Comparison of ENCODE assay signal across 25 cellular contexts in the genomic region with DNA sequence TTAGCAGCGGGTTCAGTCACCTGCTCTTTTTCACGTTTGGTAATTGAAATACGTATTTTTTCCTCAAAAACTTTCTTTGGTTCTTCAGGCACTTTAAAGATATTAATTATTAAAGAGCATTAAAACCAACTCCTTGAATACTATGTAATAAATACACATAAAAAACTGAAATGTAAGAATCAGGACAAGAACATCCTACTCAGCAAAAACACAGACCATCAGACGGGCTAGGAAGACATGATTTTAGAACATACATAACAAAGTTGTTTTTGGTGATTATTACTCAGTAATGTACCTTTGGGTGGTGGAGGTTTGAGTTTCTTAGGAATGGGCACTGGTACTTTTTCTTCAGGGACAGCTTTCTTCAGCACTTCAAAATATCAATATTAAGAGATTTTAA.
DNase-seq lines count a peak whose midpoint lies in the region; ATAC-seq, FAIRE-seq and TF ChIP-seq lines count a peak whose summit lies in the region.
"Had no signal": no experiment of that assay in that cellular context is flagged by ENCODE, and none has a peak within 500 bp of the region (broad histone marks: within the 10 kb centered on the region; RNA-seq: fewer than 3 reads in every experiment).

No MANE protein-coding gene starts in this region.

- CTCF ChIA-PET in A549 (lab: Yijun Ruan, JAX) (no interaction called here), K562 (lab: Yijun Ruan, JAX; ENCODE audit: low intra/inter-chr PET ratio) (no interaction called here)

- POLR2A ChIA-PET in A549 (lab: Yijun Ruan, JAX) = no interaction called here
- POLR2A ChIA-PET in K562 (lab: Yijun Ruan, JAX) = no interaction called here

- no peak overlapping the region for H2AFZ ChIP-seq in K562 (ENCODE audit: low read depth, low read length)

- H3K27me3 ChIP-seq in cardiac muscle cell = no peaks in the 10 kb centered on the region
- H3K27me3 ChIP-seq in heart left ventricle = no peaks in the 10 kb centered on the region
- no peaks in the 10 kb centered on the region for H3K27me3 ChIP-seq in K562 (ENCODE audit: control insufficient read depth in 2 of 2, insufficient read depth in 2 of 2, low read length in 2 of 2)
- H3K27me3 ChIP-seq in esophagus muscularis mucosa = no peaks in the 10 kb centered on the region
- H3K27me3 ChIP-seq: BE2C, BLaER1 had no signal

- H3K4me3 ChIP-seq in cardiac muscle cell (no peak overlapping the region), heart left ventricle (no peak overlapping the region), A549 (no peak overlapping the region), K562 (no peak overlapping the region), esophagus muscularis mucosa (no peak overlapping the region)
- H3K4me3 ChIP-seq: BLaER1, GM12878 had no signal

- H3K27ac ChIP-seq in cardiac muscle cell (peak overlapping the region; percentile 75), heart left ventricle (no peak overlapping the region), A549 (no peak overlapping the region), K562 (ENCODE audit: extremely low read depth, low read depth, low read length) (no peak overlapping the region), esophagus muscularis mucosa (replicated peaks in 1 of 4) (no peak overlapping the region)
- H3K27ac ChIP-seq: 22Rv1, BLaER1 had no signal

- DNase-seq in cardiac muscle cell (ENCODE audit: low read depth in 1 of 2, low spot score in 1 of 2) (no peak), heart left ventricle (no peak), A549 (ENCODE audit: low read depth in 1 of 2, low spot score in 1 of 2) (no peak), K562 (ENCODE audit: extremely low read depth in 1 of 4, low spot score in 3 of 4) (no peak), esophagus muscularis mucosa (ENCODE audit: extremely low spot score) (no peak), medulla oblongata (ENCODE audit: extremely low spot score) (no peak)
- DNase-seq: ACHN; BE2C; C1 segment of cervical spinal cord; CD4-positive, alpha-beta memory T cell; CD4-positive, CD25-positive, alpha-beta regulatory T cell; CD8-positive, alpha-beta memory T cell; COR-L47; DMS 273 treated with DMSO at 0.1 percent for 48 hours; DMS153; DMS53; DMS79; DND-41; EL; GDM1 had no signal

- H3K9me1 ChIP-seq in K562 (ENCODE audit: control insufficient read depth, insufficient read depth, low read length) = no peaks in the 10 kb centered on the region

- no peak overlapping the region for H3K9ac ChIP-seq in K562 (ENCODE audit: insufficient read depth in 1 of 2, low read depth in 2 of 2, low read length in 2 of 2)
- H3K9ac ChIP-seq: BLaER1 had no signal

- intact Hi-C loops in heart left ventricle (cut with DNase I) = no loop called here
- intact Hi-C loops in K562 (cut with micrococcal nuclease) = no loop called here
- intact Hi-C loops in esophagus muscularis mucosa (cut with DNase I) = no loop called here

- H3K9me3 ChIP-seq in cardiac muscle cell (ENCODE audit: low read depth) (no peaks in the 10 kb centered on the region), heart left ventricle (no peaks in the 10 kb centered on the region), A549 (no peaks in the 10 kb centered on the region), K562 (replicated peaks; ENCODE audit: control insufficient read depth, insufficient read depth, low read depth, low read length) (no peaks in the 10 kb centered on the region), esophagus muscularis mucosa (no peaks in the 10 kb centered on the region)
- H3K9me3 ChIP-seq: BE2C, BLaER1 had no signal

- H3K36me3 ChIP-seq in cardiac muscle cell = peaks cover 98% of the 10 kb centered on the region
- peaks cover 0 to 99% (median 87%) of the 10 kb centered on the region in 9 donors for H3K36me3 ChIP-seq in heart left ventricle
- H3K36me3 ChIP-seq in K562 (ENCODE audit: control insufficient read depth, insufficient read depth, low read length) = no peaks in the 10 kb centered on the region
- peaks cover 0 to 96% (median 0%) of the 10 kb centered on the region in 4 donors for H3K36me3 ChIP-seq in esophagus muscularis mucosa
- H3K36me3 ChIP-seq: BE2C, BLaER1 had no signal

- no peak for TF ChIP-seq POLR2A in heart left ventricle (IDR thresholded peaks at IDR 0.05)
- TF ChIP-seq POLR2A in A549 (IDR thresholded peaks at IDR 0.05; ENCODE audit: low read length) = no peak
- no peak for TF ChIP-seq POLR2A in K562 (conservative IDR thresholded peaks at IDR 0.05)
- no peak for TF ChIP-seq POLR2A in esophagus muscularis mucosa (IDR thresholded peaks at IDR 0.05; ENCODE audit: low read depth)

- no peaks in the 10 kb centered on the region for H3K4me1 ChIP-seq in cardiac muscle cell (ENCODE audit: low read depth)
- no peaks in the 10 kb centered on the region for H3K4me1 ChIP-seq in heart left ventricle
- H3K4me1 ChIP-seq in A549 = no peaks in the 10 kb centered on the region
- no peaks in the 10 kb centered on the region for H3K4me1 ChIP-seq in K562 (replicated peaks in 1 of 2; ENCODE audit: control insufficient read depth in 2 of 2, insufficient read depth in 2 of 2, low read length in 2 of 2)
- no peaks in the 10 kb centered on the region for H3K4me1 ChIP-seq in esophagus muscularis mucosa
- H3K4me1 ChIP-seq: BE2C, BLaER1 had no signal

- TF ChIP-seq CTCF in cardiac muscle cell (IDR thresholded peaks at IDR 0.05; ENCODE audit: low read depth, low read length) (no peak), heart left ventricle (IDR thresholded peaks at IDR 0.05) (no peak), A549 (IDR thresholded peaks at IDR 0.05) (no peak), K562 (IDR thresholded peaks at IDR 0.05 in 2 of 3, conservative IDR thresholded peaks at IDR 0.05 in 1 of 3; ENCODE audit: insufficient read depth in 2 of 3, low read depth in 1 of 3, low read length in 3 of 3) (no peak), esophagus muscularis mucosa (IDR thresholded peaks at IDR 0.05) (no peak)

- no peak overlapping the region for H3K4me2 ChIP-seq in A549
- no peak overlapping the region for H3K4me2 ChIP-seq in K562 (ENCODE audit: insufficient read depth, low read length)
- H3K4me2 ChIP-seq: BLaER1 had no signal

- in situ Hi-C loops in K562 (cut with MboI) = no loop called here

- BruUV-seq in K562 (replicated peaks; lab: Mats Ljungman, UMichigan) = no TSS peak

- no peak for ATAC-seq in heart left ventricle
- no peak for ATAC-seq in A549
- no peak for ATAC-seq in K562
- ATAC-seq: GM12878 had no signal

- TF ChIP-seq EP300 in A549 (IDR thresholded peaks at IDR 0.05) = no peak
- TF ChIP-seq EP300 in K562 (IDR thresholded peaks at IDR 0.05; ENCODE audit: low read length) = no peak
- TF ChIP-seq EP300 in esophagus muscularis mucosa (IDR thresholded peaks at IDR 0.05) = no peak

- no peaks in the 10 kb centered on the region for H4K20me1 ChIP-seq in K562 (replicated peaks; ENCODE audit: control insufficient read depth, insufficient read depth, low read length)
- H4K20me1 ChIP-seq: BLaER1 had no signal

- FAIRE-seq in A549 (lab: Jason Lieb, UNC) (no peak), K562 (lab: Jason Lieb, UNC) (no peak)
- FAIRE-seq: GM12878, GM12892, GM18507 had no signal

- TF ChIP-seq RAD21 in A549 (conservative IDR thresholded peaks at IDR 0.05 in 1 of 2, IDR thresholded peaks at IDR 0.05 in 1 of 2) (no peak), K562 (CRISPR knock-in tag; conservative IDR thresholded peaks at IDR 0.05 in 1 of 2, IDR thresholded peaks at IDR 0.05 in 1 of 2) (no peak)

- no peaks in the 10 kb centered on the region for H3K79me2 ChIP-seq in K562 (ENCODE audit: control insufficient read depth, insufficient read depth, low read length)

- WGBS in heart left ventricle, 4 donors = 48 to 73% (median 65%) methylated on average over 4 of the region's 4 CpGs
- 6% methylated on average over 4 of the region's 4 CpGs for WGBS in A549 (ENCODE audit: missing lambda C conversion rate)
- WGBS in K562 (ENCODE audit: insufficient coverage, low coverage, missing lambda C conversion rate) = under 1% methylated on average over 4 of the region's 4 CpGs
- WGBS in esophagus muscularis mucosa = 85% methylated on average over 4 of the region's 4 CpGs

TF ChIP-seq in A549, 52 proteins besides CTCF, POLR2A, EP300 and RAD21:
- TF ChIP-seq MAFK (IDR thresholded peaks at IDR 0.05; ENCODE audit: partially characterized antibody) (peak; percentile 72), GATA3 (IDR thresholded peaks at IDR 0.05; ENCODE audit: borderline replicate concordance) (no peak), TP53 (CRISPR knock-in tag; IDR thresholded peaks at IDR 0.05) (no peak)

TF ChIP-seq in K562, 482 proteins besides CTCF, POLR2A, EP300 and RAD21 (continues in another document):
- TF ChIP-seq C11orf30 (IDR thresholded peaks at IDR 0.05; ENCODE audit: low read depth) (peak; percentile 71), MAFG (tag; conservative IDR thresholded peaks at IDR 0.05) (peak; percentile 62; the same call in 1 of the 2 replicates), ZNF316 (IDR thresholded peaks at IDR 0.05) (peak; percentile 87), ZNF184 (CRISPR knock-in tag; IDR thresholded peaks at IDR 0.05) (no peak)
- TF ChIP-seq, protein P1, sequence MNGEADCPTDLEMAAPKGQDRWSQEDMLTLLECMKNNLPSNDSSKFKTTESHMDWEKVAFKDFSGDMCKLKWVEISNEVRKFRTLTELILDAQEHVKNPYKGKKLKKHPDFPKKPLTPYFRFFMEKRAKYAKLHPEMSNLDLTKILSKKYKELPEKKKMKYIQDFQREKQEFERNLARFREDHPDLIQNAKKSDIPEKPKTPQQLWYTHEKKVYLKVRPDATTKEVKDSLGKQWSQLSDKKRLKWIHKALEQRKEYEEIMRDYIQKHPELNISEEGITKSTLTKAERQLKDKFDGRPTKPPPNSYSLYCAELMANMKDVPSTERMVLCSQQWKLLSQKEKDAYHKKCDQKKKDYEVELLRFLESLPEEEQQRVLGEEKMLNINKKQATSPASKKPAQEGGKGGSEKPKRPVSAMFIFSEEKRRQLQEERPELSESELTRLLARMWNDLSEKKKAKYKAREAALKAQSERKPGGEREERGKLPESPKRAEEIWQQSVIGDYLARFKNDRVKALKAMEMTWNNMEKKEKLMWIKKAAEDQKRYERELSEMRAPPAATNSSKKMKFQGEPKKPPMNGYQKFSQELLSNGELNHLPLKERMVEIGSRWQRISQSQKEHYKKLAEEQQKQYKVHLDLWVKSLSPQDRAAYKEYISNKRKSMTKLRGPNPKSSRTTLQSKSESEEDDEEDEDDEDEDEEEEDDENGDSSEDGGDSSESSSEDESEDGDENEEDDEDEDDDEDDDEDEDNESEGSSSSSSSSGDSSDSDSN (IDR thresholded peaks at IDR 0.05; ENCODE audit: borderline replicate concordance in 1 of 2, low read depth in 2 of 2, low read length in 2 of 2) = no peak
